8 cellular contexts compared by ENCODE assay signal in the genomic region with DNA sequence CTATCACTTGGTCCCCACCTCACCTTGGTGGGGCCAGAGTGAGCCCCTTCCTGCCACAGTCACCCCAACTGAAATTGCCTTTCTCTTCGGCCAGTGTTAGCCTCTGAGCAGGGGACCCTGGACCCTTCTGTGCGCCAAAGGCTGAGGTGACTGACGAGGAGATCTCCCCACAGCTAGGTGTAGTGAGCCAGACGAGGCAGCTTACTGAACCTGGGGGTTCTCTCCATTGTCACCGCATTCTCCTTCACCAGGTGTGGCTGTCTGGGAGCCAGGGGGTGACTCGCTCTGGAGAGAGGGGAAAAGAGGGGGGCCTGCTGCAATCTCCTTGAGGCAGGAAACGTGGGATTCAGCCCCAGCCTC. TPM values are rescaled to one million over a fixed set of nuclear protein-coding genes. Genes with fewer than 3 reads are reported as not detected.
A peak's percentile ranks its signal among the peaks of the same experiment; 100 is the strongest.
DNase-seq lines count a peak whose midpoint lies in the region; ATAC-seq and TF ChIP-seq lines count a peak whose summit lies in the region.

No MANE protein-coding gene starts in this region.

- peaks cover 3% of the 10 kb centered on the region for H3K36me3 Mint-ChIP-seq in T-helper 17 cell (ENCODE audit: low read depth)

- no peak for DNase-seq in GM12865 (ENCODE audit: low read depth)
- DNase-seq in T-helper 17 cell, result no peak
- DNase-seq in fibroblast of the aortic adventitia (ENCODE audit: low read depth), result no peak
- no peak for DNase-seq in retinal pigment epithelial cell (ENCODE audit: low read depth)
- no peak for DNase-seq in SW 1271 (lab: John Stamatoyannopoulos, UW)
- DNase-seq in foreskin melanocyte, result no peak

- peak overlapping the region; percentile 99 for H3K27ac Mint-ChIP-seq in T-helper 17 cell

- peaks cover 21% of the 10 kb centered on the region for H3K4me1 Mint-ChIP-seq in T-helper 17 cell

- peak overlapping the region; percentile 99 for H3K4me3 Mint-ChIP-seq in T-helper 17 cell

- H3K4me3 ChIP-seq in GM12865 (ENCODE audit: low read depth, low read length) (peak overlapping the region; percentile 86), fibroblast of the aortic adventitia (ENCODE audit: low read depth, low read length) (peak overlapping the region; percentile 99), retinal pigment epithelial cell (ENCODE audit: low read length) (peak overlapping the region; percentile 99)

- TF ChIP-seq CTCF in GM12865 (IDR thresholded peaks at IDR 0.05; ENCODE audit: insufficient read depth, low read depth, low read length, missing control alignments), result no peak
- no peak for TF ChIP-seq CTCF in fibroblast of the aortic adventitia (IDR thresholded peaks at IDR 0.05; ENCODE audit: insufficient read depth, low read length)
- no peak for TF ChIP-seq CTCF in retinal pigment epithelial cell (conservative IDR thresholded peaks at IDR 0.05; ENCODE audit: low read depth, low read length)

- ATAC-seq in T-helper 17 cell (no peak), GM21515 (IDR thresholded peaks at IDR 0.05; ENCODE audit: unreplicated experiment) (no peak), HG02885 (IDR thresholded peaks at IDR 0.05; ENCODE audit: poor library complexity, unreplicated experiment) (no peak)

- H3K9me3 ChIP-seq in T-helper 17 cell (ENCODE audit: control insufficient read depth, low read length, poor library complexity, severe bottlenecking), result no peaks in the 10 kb centered on the region

- H3K27me3 Mint-ChIP-seq in T-helper 17 cell, result no peaks in the 10 kb centered on the region

RNA-seq across cellular contexts. Expression of a gene that starts 1.3 kb away (rescaled TPM):
- total RNA-seq in T-helper 17 cell (1,000 to 10,000 TPM; 3,190 to 3,198 TPM), fibroblast of the aortic adventitia (ENCODE audit: low replicate concordance) (151 and 174 TPM in 2 replicates)

RNA-seq across cellular contexts. Expression of a gene that starts 1.4 kb away (rescaled TPM):
- 10 to 100 TPM; 24.4 to 31.9 TPM for total RNA-seq in T-helper 17 cell
- 5.0 and 24.1 TPM in 2 replicates for total RNA-seq in fibroblast of the aortic adventitia (ENCODE audit: low replicate concordance)

RNA-seq across cellular contexts. Expression of a gene that starts 14.5 kb away (rescaled TPM):
- total RNA-seq in T-helper 17 cell, result 10 to 100 TPM; 21.1 to 27.4 TPM
- total RNA-seq in fibroblast of the aortic adventitia (ENCODE audit: low replicate concordance), result 40.1 and 66.0 TPM in 2 replicates

RNA-seq across cellular contexts. Expression of a gene that starts 20.4 kb away (rescaled TPM):
- 1 to 10 TPM; 2.6 to 2.9 TPM for total RNA-seq in T-helper 17 cell
- total RNA-seq in fibroblast of the aortic adventitia (ENCODE audit: low replicate concordance), result 0.09 and 0.16 TPM in 2 replicates

RNA-seq across cellular contexts. Expression of a gene that starts 41.3 kb away (rescaled TPM):
- total RNA-seq in T-helper 17 cell, result not detected
- 4.4 and 22.8 TPM in 2 replicates for total RNA-seq in fibroblast of the aortic adventitia (ENCODE audit: low replicate concordance)

Comparison
In these comparisons a context has a peak if more than half of its experiments do, and no peak if none do; other contexts are left out.
1. RNA of a gene that starts 1.3 kb away (total RNA-seq): 3,190 to 3,198 TPM in T-helper 17 cell; 151 to 174 TPM in fibroblast of the aortic adventitia; every median in the first group is over 10 times any median in the second.
2. Peak in every context shown above with its lines, with median percentiles within 50 percentile points of each other: H3K4me3 ChIP-seq.